In genomic region chr7:31052504-31052840, GRCh38 we compare ENCODE assay signal across 1 cellular context.
TF ChIP-seq lines count a peak whose summit lies in the region.

No MANE protein-coding gene starts in this region.

TF ChIP-seq in A549, 52 proteins besides CTCF, POLR2A, EP300 and RAD21 (continued from another document):
- no peak for TF ChIP-seq HMGXB4 (CRISPR knock-in tag; IDR thresholded peaks at IDR 0.05; ENCODE audit: borderline replicate concordance)
- TF ChIP-seq NR3C1 (IDR thresholded peaks at IDR 0.05), result no peak
- TF ChIP-seq CHD2 (IDR thresholded peaks at IDR 0.05; ENCODE audit: low read length, partially characterized antibody), result no peak
- TF ChIP-seq FOSL2 (IDR thresholded peaks at IDR 0.05), result no peak
- no peak for TF ChIP-seq FOSL2 (CRISPR knock-in tag; IDR thresholded peaks at IDR 0.05)
- TF ChIP-seq JUNB (IDR thresholded peaks at IDR 0.05), result no peak
- no peak for TF ChIP-seq BCL3 (IDR thresholded peaks at IDR 0.05)
- no peak for TF ChIP-seq PHF8 (IDR thresholded peaks at IDR 0.05; ENCODE audit: borderline replicate concordance, low read depth)
- no peak for TF ChIP-seq EHF (CRISPR knock-in tag; IDR thresholded peaks at IDR 0.05)
- no peak for TF ChIP-seq ZFP36 (IDR thresholded peaks at IDR 0.05; ENCODE audit: borderline replicate concordance, partially characterized antibody)
- no peak for TF ChIP-seq KDM1A (IDR thresholded peaks at IDR 0.05; ENCODE audit: low read depth)
